ENCODE assay signal across 24 cellular contexts in genomic region chr9:122172131-122172530, GRCh38. TPM values are rescaled to one million over a fixed set of nuclear protein-coding genes. Genes with fewer than 3 reads are reported as not detected.
"Had no signal": no experiment of that assay in that cellular context is flagged by ENCODE, and none has a peak within 500 bp of the region (broad histone marks: within the 10 kb centered on the region; RNA-seq: fewer than 3 reads in every experiment).

No MANE protein-coding gene starts in this region.

- H3K27ac ChIP-seq: RWPE1 had no signal

- H3K27ac Mint-ChIP-seq: IgD-negative memory B cell had no signal

- ATAC-seq: Panc1, PC-3 had no signal

- H3K9ac ChIP-seq: SK-N-SH had no signal

- H3K4me2 ChIP-seq: SK-N-SH had no signal

- DNase-seq: KBM-7, MV-4-11, NCI-H1048, NCI-H1105, NCI-H1417, NCI-H1436 treated with DMSO at 0.1 percent for 48 hours, NCI-H1694, NCI-H187 treated with DMSO at 0.1 percent for 48 hours, NCI-H2029 treated with DMSO at 0.1 percent for 48 hours, NCI-H2171 treated with DMSO at 0.1 percent for 48 hours, NCI-H524, NCI-H69, NCI-H774, PC-3, SHP77, SK-N-SH, SW 1271 had no signal

- H3K9me3 ChIP-seq: SK-N-SH had no signal

RNA-seq across cellular contexts. Expression of gene MORN5, which starts 12.4 kb away (rescaled TPM):
- total RNA-seq: HT1080, LHCN-M2, MCF 10A, NCI-H460, PC-3 had no signal
- polyA plus RNA-seq: IgD-negative memory B cell, SK-N-SH had no signal

RNA-seq across cellular contexts. Expression of gene LHX6, which starts 56.6 kb away (rescaled TPM):
- total RNA-seq: LHCN-M2 had no signal
- polyA plus RNA-seq: IgD-negative memory B cell had no signal
